ENCODE assay signal across 8 cellular contexts in the genomic region with DNA sequence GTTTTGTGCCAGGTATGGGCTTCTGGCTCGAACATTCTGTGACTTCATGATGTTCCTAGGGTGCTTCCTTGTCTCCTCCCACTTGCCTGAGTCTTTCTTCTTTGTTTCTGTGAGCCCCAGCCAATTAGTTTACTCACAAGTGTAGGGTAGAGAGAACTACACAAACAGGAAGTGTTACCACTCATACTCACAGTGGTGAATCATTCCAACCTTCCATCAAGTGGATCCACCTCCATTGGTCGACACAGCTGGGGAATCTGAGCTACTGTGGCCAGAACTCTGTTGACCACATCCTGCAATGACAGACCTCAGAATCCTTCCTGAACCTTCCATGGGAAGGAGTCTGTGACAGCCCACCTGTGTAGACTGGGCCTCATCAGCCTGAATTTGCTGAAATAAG.
DNase-seq lines count a peak whose midpoint lies in the region; ATAC-seq, FAIRE-seq and TF ChIP-seq lines count a peak whose summit lies in the region.

No MANE protein-coding gene starts in this region.

- no peak overlapping the region for H3K4me3 Mint-ChIP-seq in activated T-cell treated with anti-CD3 and anti-CD28 coated beads, Interleukin-2, amount 50 U/mL, for 4 hours
- H3K4me3 Mint-ChIP-seq in stimulated activated memory B cell treated with anti-CD40 and anti-IgM and Interleukin-4, amounts not matched to agents 10 μg/mL and 1 μg/mL and 100 μg/mL, for 72 hours, result no peak overlapping the region

- H3K4me1 Mint-ChIP-seq in activated T-cell treated with anti-CD3 and anti-CD28 coated beads, Interleukin-2, amount 50 U/mL, for 4 hours (ENCODE audit: low read depth), result peaks cover 5% of the 10 kb centered on the region
- H3K4me1 Mint-ChIP-seq in stimulated activated memory B cell treated with anti-CD40 and anti-IgM and Interleukin-4, amounts not matched to agents 10 μg/mL and 1 μg/mL and 100 μg/mL, for 72 hours, result no peaks in the 10 kb centered on the region

- no peaks in the 10 kb centered on the region for H3K36me3 Mint-ChIP-seq in activated T-cell treated with anti-CD3 and anti-CD28 coated beads, Interleukin-2, amount 50 U/mL, for 4 hours (ENCODE audit: insufficient read depth)
- no peaks in the 10 kb centered on the region for H3K36me3 Mint-ChIP-seq in stimulated activated memory B cell treated with anti-CD40 and anti-IgM and Interleukin-4, amounts not matched to agents 10 μg/mL and 1 μg/mL and 100 μg/mL, for 72 hours

- H3K27me3 Mint-ChIP-seq in activated T-cell treated with anti-CD3 and anti-CD28 coated beads, Interleukin-2, amount 50 U/mL, for 4 hours (ENCODE audit: low read depth), result peaks cover 5% of the 10 kb centered on the region
- H3K27me3 Mint-ChIP-seq in stimulated activated memory B cell treated with anti-CD40 and anti-IgM and Interleukin-4, amounts not matched to agents 10 μg/mL and 1 μg/mL and 100 μg/mL, for 72 hours, result no peaks in the 10 kb centered on the region

- ATAC-seq in activated T-cell treated with anti-CD3 and anti-CD28 coated beads, Interleukin-2, amount 50 U/mL, for 4 hours, result peak; percentile 30 to 48
- ATAC-seq in stimulated activated memory B cell treated with anti-CD40 and anti-IgM and Interleukin-4, amounts not matched to agents 10 μg/mL and 1 μg/mL and 100 μg/mL, for 72 hours, result peak; percentile 59
- no peak for ATAC-seq in left ventricle myocardium superior

- H3K27ac Mint-ChIP-seq in stimulated activated memory B cell treated with anti-CD40 and anti-IgM and Interleukin-4, amounts not matched to agents 10 μg/mL and 1 μg/mL and 100 μg/mL, for 72 hours, result no peak overlapping the region

- no peak overlapping the region for H3K4me3 ChIP-seq in astrocyte of the spinal cord (ENCODE audit: low read depth, low read length)

- no peak for FAIRE-seq in D721Med (lab: Jason Lieb, UNC)

- H3K9me3 Mint-ChIP-seq in activated T-cell treated with anti-CD3 and anti-CD28 coated beads, Interleukin-2, amount 50 U/mL, for 4 hours, result no peaks in the 10 kb centered on the region
- no peaks in the 10 kb centered on the region for H3K9me3 Mint-ChIP-seq in stimulated activated memory B cell treated with anti-CD40 and anti-IgM and Interleukin-4, amounts not matched to agents 10 μg/mL and 1 μg/mL and 100 μg/mL, for 72 hours

- in situ Hi-C loops in astrocyte of the spinal cord (cut with HindIII; ENCODE audit: low sequenced_read_pairs), result no loop called here

- TF ChIP-seq CTCF in astrocyte of the spinal cord (IDR thresholded peaks at IDR 0.05; ENCODE audit: low read depth, low read length), result no peak
- no peak for TF ChIP-seq CTCF in D721Med (IDR thresholded peaks at IDR 0.05; ENCODE audit: insufficient read depth, missing control alignments)

- intact Hi-C loops in left ventricle myocardium superior (cut with micrococcal nuclease), result no loop called here

- no peak for DNase-seq in activated T-cell treated with anti-CD3 and anti-CD28 coated beads, Interleukin-2, amount 50 U/mL, for 4 hours
- no peak for DNase-seq in activated T-cell treated with anti-CD3 and anti-CD28 coated beads, Interleukin-2, amount 50 U/mL, for 1 hour
- peak; percentile 94 for DNase-seq in LHCN-M2 (ENCODE audit: low read depth)
- DNase-seq in astrocyte of the spinal cord (ENCODE audit: low read depth, low spot score), result peak; percentile 87
- DNase-seq in left ventricle myocardium superior, result no peak
- DNase-seq in cerebellar nuclear complex (lab: John Stamatoyannopoulos, UW), result no peak
- no peak for DNase-seq in D721Med (ENCODE audit: insufficient read length, low spot score)

Comparison
In these comparisons a context has a peak if more than half of its experiments do, and no peak if none do; other contexts are left out.
1. DNase-seq: peak in LHCN-M2 (single experiment) and astrocyte of the spinal cord (single experiment); none in activated T-cell treated with anti-CD3 and anti-CD28 coated beads, Interleukin-2, amount 50 U/mL, for 4 hours (single experiment), activated T-cell treated with anti-CD3 and anti-CD28 coated beads, Interleukin-2, amount 50 U/mL, for 1 hour (single experiment), left ventricle myocardium superior (single experiment), cerebellar nuclear complex (0 of 2) and D721Med (single experiment).